In the genomic region with DNA sequence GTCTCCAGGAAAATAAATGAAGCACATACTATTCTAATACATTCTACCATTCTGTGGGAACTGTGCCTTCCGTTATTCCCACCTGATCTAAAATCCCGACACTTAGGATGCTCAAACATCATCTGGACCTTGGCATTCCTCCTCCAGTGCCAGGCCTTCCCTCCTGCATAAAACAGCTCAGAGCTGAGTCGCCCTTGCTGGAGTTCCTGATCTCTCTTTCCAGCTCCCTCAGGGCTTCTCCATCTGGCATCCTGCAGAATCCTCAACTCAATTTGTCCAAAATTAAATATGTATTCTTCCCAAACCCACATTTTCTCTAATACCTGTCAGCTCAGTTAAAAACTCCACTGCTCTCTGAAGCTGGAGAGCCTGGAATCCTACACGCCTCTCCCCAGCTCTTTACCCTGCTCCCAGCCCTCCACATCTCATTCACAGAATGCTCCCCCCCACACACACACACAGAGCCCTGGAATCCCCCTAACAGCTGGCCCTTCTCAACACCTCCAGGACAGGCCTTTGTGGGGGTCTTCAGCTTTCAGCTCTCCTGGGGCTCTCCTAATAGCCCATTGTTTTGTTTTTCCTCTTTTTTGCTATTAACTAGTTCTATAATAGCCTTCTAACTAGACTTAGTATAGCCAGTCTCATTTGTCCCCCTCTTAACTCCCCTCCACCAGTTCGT, we compare ENCODE assay signal across 15 cellular contexts.
DNase-seq lines count a peak whose midpoint lies in the region; ATAC-seq and TF ChIP-seq lines count a peak whose summit lies in the region.
"Had no signal": no experiment of that assay in that cellular context is flagged by ENCODE, and none has a peak within 500 bp of the region (broad histone marks: within the 10 kb centered on the region; RNA-seq: fewer than 3 reads in every experiment).

No MANE protein-coding gene starts in this region.

- intact Hi-C loops in heart right ventricle (cut with DNase I): loop anchor here (5.0 to 10.0 kb wide), 8 partner anchors 43 to 387 kb away; partner anchors contain the start of genes HMG20A (in 5 of the 10) and PEAK1 (in 5 of the 10)
- intact Hi-C loops in left ventricle myocardium superior (cut with micrococcal nuclease): loop anchor here (5.0 kb wide), 1 partner anchor 312 kb away; no protein-coding TSS in a partner anchor
- intact Hi-C loops in vagina (cut with DNase I): loop anchor here (2.0 to 10.0 kb wide), 2 partner anchors 18 to 374 kb away; no protein-coding TSS in a partner anchor
- intact Hi-C loops in adrenal gland (cut with DNase I): loop anchor here (5.0 to 10.0 kb wide), 4 partner anchors 77 to 464 kb away; partner anchors contain the start of genes HMG20A (in 1 of the 2) and PEAK1 (in 1 of the 2)

- H3K27ac Mint-ChIP-seq in chondrocyte (ENCODE audit: unreplicated experiment): peak overlapping the region; percentile 62
- H3K27ac Mint-ChIP-seq in mesothelial cell of epicardium: peak overlapping the region; percentile 76
- H3K27ac Mint-ChIP-seq: activated naive CD4-positive, alpha-beta T cell treated with anti-CD3 and anti-CD28 coated beads, Interleukin-2, amount 50 U/mL, for 72 hours; T-helper 2 cell treated with Interferon-gamma antibody and Interleukin-4, amounts not matched to agents 5 μg/mL and 100 μg/mL, for 36 hours had no signal

- H3K36me3 Mint-ChIP-seq in chondrocyte (ENCODE audit: low read depth): peaks cover 1% of the 10 kb centered on the region
- H3K36me3 Mint-ChIP-seq in mesothelial cell of epicardium: no peaks in the 10 kb centered on the region
- H3K36me3 Mint-ChIP-seq: activated naive CD4-positive, alpha-beta T cell treated with anti-CD3 and anti-CD28 coated beads, Interleukin-2, amount 50 U/mL, for 72 hours had no signal

- TF ChIP-seq CTCF in heart right ventricle (IDR thresholded peaks at IDR 0.05) (no peak), chondrocyte (IDR thresholded peaks at IDR 0.05) (no peak), mesothelial cell of epicardium (IDR thresholded peaks at IDR 0.05; ENCODE audit: unreplicated experiment) (no peak), vagina (IDR thresholded peaks at IDR 0.05) (no peak), adrenal gland (IDR thresholded peaks at IDR 0.05) (no peak), GM13977 (IDR thresholded peaks at IDR 0.05; ENCODE audit: extremely low read depth, insufficient read depth, missing control alignments) (no peak)

- in situ Hi-C loops in GM13977 (cut with MboI; ENCODE audit: low pct_unique_long_range_greater_than_20kb, low sequenced_read_pairs, unreplicated experiment): loop anchor here (5.0 kb wide), 1 partner anchor 312 kb away; no protein-coding TSS in a partner anchor

- H3K4me3 ChIP-seq in heart right ventricle (no peak overlapping the region), vagina (no peak overlapping the region), adrenal gland (no peak overlapping the region)

- no peaks in the 10 kb centered on the region for H3K9me3 Mint-ChIP-seq in chondrocyte (ENCODE audit: low read depth)
- H3K9me3 Mint-ChIP-seq in mesothelial cell of epicardium: no peaks in the 10 kb centered on the region
- H3K9me3 Mint-ChIP-seq: activated naive CD4-positive, alpha-beta T cell treated with anti-CD3 and anti-CD28 coated beads, Interleukin-2, amount 50 U/mL, for 72 hours; CD8-positive, alpha-beta memory T cell; T-helper 2 cell treated with Interferon-gamma antibody and Interleukin-4, amounts not matched to agents 5 μg/mL and 100 μg/mL, for 36 hours had no signal

- WGBS in heart right ventricle, 2 donors: 74 to 79% methylated on average over 5 of the region's 5 CpGs
- 85 to 88% (median 87%) methylated on average over 5 of the region's 5 CpGs for WGBS in adrenal gland, 4 donors

- ATAC-seq in heart right ventricle (no peak), left ventricle myocardium superior (no peak), GM19328 (IDR thresholded peaks at IDR 0.05; ENCODE audit: unreplicated experiment) (no peak)
- ATAC-seq: activated naive CD4-positive, alpha-beta T cell treated with anti-CD3 and anti-CD28 coated beads, Interleukin-2, amount 50 U/mL, for 72 hours had no signal

- H3K27ac ChIP-seq in heart right ventricle (peak overlapping the region in 9 of 10 donors; percentile 80 to 96 (median 93)), vagina (peak overlapping the region; percentile 79), adrenal gland (peak overlapping the region in 1 of 5 donors; percentile 67)

- H3K4me1 ChIP-seq in heart right ventricle: peaks cover 36 to 76% (median 53%) of the 10 kb centered on the region in 9 donors
- H3K4me1 ChIP-seq in vagina: peaks cover 50% of the 10 kb centered on the region
- H3K4me1 ChIP-seq in adrenal gland (replicated peaks in 1 of 2): peaks cover 12 to 42% of the 10 kb centered on the region in 2 donors

- H3K4me3 Mint-ChIP-seq in chondrocyte (ENCODE audit: unreplicated experiment): no peak overlapping the region
- no peak overlapping the region for H3K4me3 Mint-ChIP-seq in mesothelial cell of epicardium
- H3K4me3 Mint-ChIP-seq: CD8-positive, alpha-beta memory T cell; T-helper 2 cell treated with Interferon-gamma antibody and Interleukin-4, amounts not matched to agents 5 μg/mL and 100 μg/mL, for 36 hours had no signal

- no peak for DNase-seq in heart right ventricle
- no peak for DNase-seq in left ventricle myocardium superior
- no peak for DNase-seq in chondrocyte (ENCODE audit: low spot score)
- peak in 1 of 2 experiments; percentile 11 for DNase-seq in mesothelial cell of epicardium (ENCODE audit: low spot score in 2 of 2, unreplicated experiment in 2 of 2)
- DNase-seq in vagina (ENCODE audit: extremely low spot score in 2 of 2): no peak
- no peak for DNase-seq in adrenal gland
- no peak for DNase-seq in GM13977 (ENCODE audit: low spot score)
- DNase-seq: CD8-positive, alpha-beta memory T cell; GDM1; islet precursor cell; NCI-H187 treated with DMSO at 0.1 percent for 48 hours; RPMI8226 had no signal

- TF ChIP-seq POLR2A in vagina (IDR thresholded peaks at IDR 0.05) (no peak), adrenal gland (IDR thresholded peaks at IDR 0.05) (no peak)

- no peaks in the 10 kb centered on the region for H3K9me3 ChIP-seq in heart right ventricle
- no peaks in the 10 kb centered on the region for H3K9me3 ChIP-seq in vagina
- H3K9me3 ChIP-seq in adrenal gland (replicated peaks in 1 of 3): no peaks in the 10 kb centered on the region

- H3K4me1 Mint-ChIP-seq in chondrocyte (ENCODE audit: low read depth): peaks cover 69% of the 10 kb centered on the region
- peaks cover 71% of the 10 kb centered on the region for H3K4me1 Mint-ChIP-seq in mesothelial cell of epicardium

- H3K36me3 ChIP-seq in heart right ventricle: no peaks in the 10 kb centered on the region
- no peaks in the 10 kb centered on the region for H3K36me3 ChIP-seq in vagina
- no peaks in the 10 kb centered on the region for H3K36me3 ChIP-seq in adrenal gland (replicated peaks in 1 of 2)

- H3K27me3 ChIP-seq in heart right ventricle (no peaks in the 10 kb centered on the region), vagina (no peaks in the 10 kb centered on the region), adrenal gland (no peaks in the 10 kb centered on the region)

- H3K27me3 Mint-ChIP-seq in chondrocyte (ENCODE audit: low read depth) (no peaks in the 10 kb centered on the region), mesothelial cell of epicardium (ENCODE audit: low read depth) (no peaks in the 10 kb centered on the region)
- H3K27me3 Mint-ChIP-seq: CD8-positive, alpha-beta memory T cell had no signal
